27 cellular contexts compared by ENCODE assay signal in genomic region chr5:83924891-83925290, GRCh38.
DNase-seq lines count a peak whose midpoint lies in the region; ATAC-seq, FAIRE-seq and TF ChIP-seq lines count a peak whose summit lies in the region.
"Had no signal": no experiment of that assay in that cellular context is flagged by ENCODE, and none has a peak within 500 bp of the region (broad histone marks: within the 10 kb centered on the region; RNA-seq: fewer than 3 reads in every experiment).

No MANE protein-coding gene starts in this region.

- ATAC-seq in GM19397 (IDR thresholded peaks at IDR 0.05; ENCODE audit: unreplicated experiment) = no peak
- no peak for ATAC-seq in GM18858 (IDR thresholded peaks at IDR 0.05; ENCODE audit: unreplicated experiment)
- no peak for ATAC-seq in activated naive CD8-positive, alpha-beta T cell treated with anti-CD3 and anti-CD28 coated beads, Interleukin-2, amount 50 U/mL, for 24 hours
- no peak for ATAC-seq in GM21390 (IDR thresholded peaks at IDR 0.05; ENCODE audit: unreplicated experiment)
- ATAC-seq: activated CD8-positive, alpha-beta memory T cell treated with anti-CD3 and anti-CD28 coated beads, Interleukin-2, amount 10 ng/mL, durations not matched to agents 7 days and 5 days; foreskin keratinocyte had no signal

- H3K79me2 ChIP-seq in astrocyte (ENCODE audit: insufficient read depth, low read length) = no peaks in the 10 kb centered on the region
- H3K79me2 ChIP-seq in mesendoderm (ENCODE audit: control insufficient read depth, insufficient read depth, low read length) = no peaks in the 10 kb centered on the region

- H4K20me1 ChIP-seq in astrocyte (ENCODE audit: insufficient read depth, low read length) = no peaks in the 10 kb centered on the region

- H4K8ac ChIP-seq in mesendoderm (ENCODE audit: low read depth, low read length) = no peak overlapping the region

- H2BK15ac ChIP-seq in mesendoderm (replicated peaks; ENCODE audit: low read depth) = no peak overlapping the region

- H3K4me1 Mint-ChIP-seq in astrocyte (ENCODE audit: low read depth, unreplicated experiment) = peaks cover 60% of the 10 kb centered on the region
- no peaks in the 10 kb centered on the region for H3K4me1 Mint-ChIP-seq in activated naive CD8-positive, alpha-beta T cell treated with anti-CD3 and anti-CD28 coated beads, Interleukin-2, amount 50 U/mL, for 24 hours
- H3K4me1 Mint-ChIP-seq: activated CD4-positive, alpha-beta T cell treated with anti-CD3 and anti-CD28 coated beads, Interleukin-2, amount 10 ng/mL, durations not matched to agents 24 days and 14 days; activated CD8-positive, alpha-beta memory T cell treated with anti-CD3 and anti-CD28 coated beads, Interleukin-2, amount 10 ng/mL, durations not matched to agents 7 days and 5 days; activated naive CD8-positive, alpha-beta T cell treated with anti-CD3 and anti-CD28 coated beads for 36 hours; naive B cell had no signal

- no peak overlapping the region for H2AK5ac ChIP-seq in mesendoderm (ENCODE audit: low read length)

- no peak overlapping the region for H4K5ac ChIP-seq in mesendoderm (ENCODE audit: low read length)

- no peak for TF ChIP-seq CTCF in AG10803 (conservative IDR thresholded peaks at IDR 0.05; ENCODE audit: low read length)
- no peak for TF ChIP-seq CTCF in astrocyte (IDR thresholded peaks at IDR 0.05; ENCODE audit: insufficient read depth, low read depth, low read length)

- peak overlapping the region; percentile 37 for H2BK5ac ChIP-seq in mesendoderm (ENCODE audit: low read length)

- H3K4me1 ChIP-seq in HUES6 (ENCODE audit: control insufficient read depth, insufficient read depth, low read length) = peaks cover 12% of the 10 kb centered on the region
- H3K4me1 ChIP-seq in astrocyte (ENCODE audit: insufficient read depth, low read length) = peaks cover 38% of the 10 kb centered on the region
- H3K4me1 ChIP-seq in mesendoderm (ENCODE audit: control insufficient read depth, low read depth, low read length) = peaks cover 11% of the 10 kb centered on the region
- H3K4me1 ChIP-seq: breast epithelium, foreskin keratinocyte, right atrium auricular region, uterus had no signal

- H3K9me3 ChIP-seq in HUES6 (ENCODE audit: control insufficient read depth, insufficient read depth, low read depth, low read length) (no peaks in the 10 kb centered on the region; the same call in 1 of the 2 replicates), astrocyte (ENCODE audit: insufficient read depth, low read depth, low read length) (no peaks in the 10 kb centered on the region)
- H3K9me3 ChIP-seq: uterus had no signal

- no CpG with 5 or more reads among the region's 3 CpGs for WGBS in mesendoderm (ENCODE audit: extremely low coverage, insufficient coverage, low lambda C conversion rate)

- H3K36me3 Mint-ChIP-seq in astrocyte (ENCODE audit: low read depth, unreplicated experiment) = no peaks in the 10 kb centered on the region
- H3K36me3 Mint-ChIP-seq in activated naive CD8-positive, alpha-beta T cell treated with anti-CD3 and anti-CD28 coated beads, Interleukin-2, amount 50 U/mL, for 24 hours (ENCODE audit: low read depth) = no peaks in the 10 kb centered on the region
- H3K36me3 Mint-ChIP-seq: activated CD8-positive, alpha-beta memory T cell treated with anti-CD3 and anti-CD28 coated beads, Interleukin-2, amount 10 ng/mL, durations not matched to agents 7 days and 5 days; activated naive CD8-positive, alpha-beta T cell treated with anti-CD3 and anti-CD28 coated beads for 36 hours; naive B cell had no signal

- no peak overlapping the region for H3K56ac ChIP-seq in mesendoderm (ENCODE audit: low read length)

- no peak overlapping the region for H2AFZ ChIP-seq in astrocyte (ENCODE audit: low read depth, low read length)

- H3K27ac ChIP-seq in HUES6 (ENCODE audit: low read depth, low read length) (peak overlapping the region; percentile 32; the same call in 1 of the 2 replicates), astrocyte (ENCODE audit: low read depth, low read length) (peak overlapping the region; percentile 90), mesendoderm (ENCODE audit: low read depth, low read length) (no peak overlapping the region)
- H3K27ac ChIP-seq: breast epithelium, C4-2B, foreskin keratinocyte, right atrium auricular region, uterus had no signal

- H3K36me3 ChIP-seq in HUES6 (ENCODE audit: control insufficient read depth, insufficient read depth, low read length) = no peaks in the 10 kb centered on the region
- no peaks in the 10 kb centered on the region for H3K36me3 ChIP-seq in astrocyte (ENCODE audit: insufficient read depth, low read length)
- no peaks in the 10 kb centered on the region for H3K36me3 ChIP-seq in mesendoderm (ENCODE audit: control insufficient read depth, insufficient read depth, low read length)
- H3K36me3 ChIP-seq: breast epithelium, right atrium auricular region, uterus had no signal

- H3K4ac ChIP-seq in mesendoderm (ENCODE audit: low read depth, low read length) = no peak overlapping the region

- FAIRE-seq in astrocyte (lab: Jason Lieb, UNC) = no peak
- FAIRE-seq: GM19239, keratinocyte had no signal

- H3K9me3 Mint-ChIP-seq in astrocyte (ENCODE audit: unreplicated experiment) = no peaks in the 10 kb centered on the region
- H3K9me3 Mint-ChIP-seq in activated naive CD8-positive, alpha-beta T cell treated with anti-CD3 and anti-CD28 coated beads, Interleukin-2, amount 50 U/mL, for 24 hours = no peaks in the 10 kb centered on the region
- H3K9me3 Mint-ChIP-seq: activated CD4-positive, alpha-beta T cell treated with anti-CD3 and anti-CD28 coated beads, Interleukin-2, amount 10 ng/mL, durations not matched to agents 24 days and 14 days; activated naive CD8-positive, alpha-beta T cell treated with anti-CD3 and anti-CD28 coated beads for 36 hours; activated T-helper 1 cell treated with anti-CD3 and anti-CD28 coated beads, Interleukin-12 subunit alpha, Interleukin-12 subunit beta, Interleukin-2, Interleukin-4 antibody, amounts not matched to agents 30 ng/mL and 10 ng/mL and 1 ng/mL, durations not matched to agents 14 hours and 24 hours and 36 hours; H9 had no signal

- H3K4me3 ChIP-seq in AG10803 (ENCODE audit: low read length) (no peak overlapping the region), HUES6 (ENCODE audit: low read depth, low read length) (no peak overlapping the region), astrocyte (ENCODE audit: insufficient read depth, low read depth, low read length) (no peak overlapping the region), mesendoderm (ENCODE audit: low read length) (no peak overlapping the region)
- H3K4me3 ChIP-seq: breast epithelium, right atrium auricular region, uterus had no signal

- H3K9ac ChIP-seq in HUES6 (ENCODE audit: low read length) = peak overlapping the region; percentile 23
- peak overlapping the region; percentile 73 for H3K9ac ChIP-seq in astrocyte (ENCODE audit: low read length)
- no peak overlapping the region for H3K9ac ChIP-seq in mesendoderm (ENCODE audit: low read length)

- no peak overlapping the region for H3K4me3 Mint-ChIP-seq in astrocyte (ENCODE audit: unreplicated experiment)
- H3K4me3 Mint-ChIP-seq in activated naive CD8-positive, alpha-beta T cell treated with anti-CD3 and anti-CD28 coated beads, Interleukin-2, amount 50 U/mL, for 24 hours = no peak overlapping the region
- H3K4me3 Mint-ChIP-seq: activated CD4-positive, alpha-beta T cell treated with anti-CD3 and anti-CD28 coated beads, Interleukin-2, amount 10 ng/mL, durations not matched to agents 24 days and 14 days; activated CD8-positive, alpha-beta memory T cell treated with anti-CD3 and anti-CD28 coated beads, Interleukin-2, amount 10 ng/mL, durations not matched to agents 7 days and 5 days; activated naive CD8-positive, alpha-beta T cell treated with anti-CD3 and anti-CD28 coated beads for 36 hours; activated T-helper 1 cell treated with anti-CD3 and anti-CD28 coated beads, Interleukin-12 subunit alpha, Interleukin-12 subunit beta, Interleukin-2, Interleukin-4 antibody, amounts not matched to agents 30 ng/mL and 10 ng/mL and 1 ng/mL, durations not matched to agents 14 hours and 24 hours and 36 hours; H9; naive B cell had no signal

- H3K27me3 ChIP-seq in HUES6 (ENCODE audit: control insufficient read depth, insufficient read depth, low read length) (no peaks in the 10 kb centered on the region), astrocyte (ENCODE audit: insufficient read depth, low read length) (no peaks in the 10 kb centered on the region), mesendoderm (ENCODE audit: insufficient read depth, low read length, poor library complexity) (no peaks in the 10 kb centered on the region)
- H3K27me3 ChIP-seq: breast epithelium, foreskin keratinocyte, right atrium auricular region, uterus had no signal

- no peak overlapping the region for H2BK120ac ChIP-seq in mesendoderm (ENCODE audit: low read depth, low read length)

- H3K27ac Mint-ChIP-seq in astrocyte (ENCODE audit: unreplicated experiment) = peak overlapping the region; percentile 95
- no peak overlapping the region for H3K27ac Mint-ChIP-seq in activated naive CD8-positive, alpha-beta T cell treated with anti-CD3 and anti-CD28 coated beads, Interleukin-2, amount 50 U/mL, for 24 hours
- H3K27ac Mint-ChIP-seq: activated CD4-positive, alpha-beta T cell treated with anti-CD3 and anti-CD28 coated beads, Interleukin-2, amount 10 ng/mL, durations not matched to agents 24 days and 14 days; activated CD8-positive, alpha-beta memory T cell treated with anti-CD3 and anti-CD28 coated beads, Interleukin-2, amount 10 ng/mL, durations not matched to agents 7 days and 5 days; activated naive CD8-positive, alpha-beta T cell treated with anti-CD3 and anti-CD28 coated beads for 36 hours; activated T-helper 1 cell treated with anti-CD3 and anti-CD28 coated beads, Interleukin-12 subunit alpha, Interleukin-12 subunit beta, Interleukin-2, Interleukin-4 antibody, amounts not matched to agents 30 ng/mL and 10 ng/mL and 1 ng/mL, durations not matched to agents 14 hours and 24 hours and 36 hours; naive B cell had no signal

- H3K23ac ChIP-seq in mesendoderm (ENCODE audit: low read length) = no peak overlapping the region

- no peak overlapping the region for H3K18ac ChIP-seq in mesendoderm (ENCODE audit: low read length)

- peak; percentile 53 for DNase-seq in AG10803 (ENCODE audit: low read depth)
- DNase-seq in astrocyte (ENCODE audit: low read depth) = peak; percentile 73
- DNase-seq in mesendoderm = no peak
- no peak for DNase-seq in activated naive CD8-positive, alpha-beta T cell treated with anti-CD3 and anti-CD28 coated beads, Interleukin-2, amount 50 U/mL, for 24 hours
- DNase-seq: activated CD8-positive, alpha-beta memory T cell treated with anti-CD3 and anti-CD28 coated beads, Interleukin-2, amount 10 ng/mL, durations not matched to agents 7 days and 5 days; activated naive CD8-positive, alpha-beta T cell treated with anti-CD3 and anti-CD28 coated beads for 36 hours; dermis blood vessel endothelial cell; H9; Karpas-422; naive B cell; NCI-H1417; NCI-H2107; NCI-H526; stimulated activated CD8-positive, alpha-beta memory T cell treated with anti-CD3 and anti-CD28 coated beads, Interleukin-4, amount 100 ng/mL, for 48 hours; uterus had no signal

- H3K4me2 ChIP-seq in astrocyte (ENCODE audit: low read length) (peak overlapping the region; percentile 64), mesendoderm (ENCODE audit: low read length) (no peak overlapping the region)

- no peaks in the 10 kb centered on the region for H3K79me1 ChIP-seq in mesendoderm (ENCODE audit: low read length)

- no peaks in the 10 kb centered on the region for H3K27me3 Mint-ChIP-seq in astrocyte (ENCODE audit: low read depth, unreplicated experiment)
- H3K27me3 Mint-ChIP-seq in activated naive CD8-positive, alpha-beta T cell treated with anti-CD3 and anti-CD28 coated beads, Interleukin-2, amount 50 U/mL, for 24 hours = no peaks in the 10 kb centered on the region
- H3K27me3 Mint-ChIP-seq: activated CD4-positive, alpha-beta T cell treated with anti-CD3 and anti-CD28 coated beads, Interleukin-2, amount 10 ng/mL, durations not matched to agents 24 days and 14 days; activated CD8-positive, alpha-beta memory T cell treated with anti-CD3 and anti-CD28 coated beads, Interleukin-2, amount 10 ng/mL, durations not matched to agents 7 days and 5 days had no signal

Comparison
In these comparisons a context has a peak if more than half of its experiments do, and no peak if none do; other contexts are left out.
1. DNase-seq: peak in AG10803 (single experiment) and astrocyte (single experiment); none in mesendoderm (single experiment) and activated naive CD8-positive, alpha-beta T cell treated with anti-CD3 and anti-CD28 coated beads, Interleukin-2, amount 50 U/mL, for 24 hours (single experiment).